In the genomic region with DNA sequence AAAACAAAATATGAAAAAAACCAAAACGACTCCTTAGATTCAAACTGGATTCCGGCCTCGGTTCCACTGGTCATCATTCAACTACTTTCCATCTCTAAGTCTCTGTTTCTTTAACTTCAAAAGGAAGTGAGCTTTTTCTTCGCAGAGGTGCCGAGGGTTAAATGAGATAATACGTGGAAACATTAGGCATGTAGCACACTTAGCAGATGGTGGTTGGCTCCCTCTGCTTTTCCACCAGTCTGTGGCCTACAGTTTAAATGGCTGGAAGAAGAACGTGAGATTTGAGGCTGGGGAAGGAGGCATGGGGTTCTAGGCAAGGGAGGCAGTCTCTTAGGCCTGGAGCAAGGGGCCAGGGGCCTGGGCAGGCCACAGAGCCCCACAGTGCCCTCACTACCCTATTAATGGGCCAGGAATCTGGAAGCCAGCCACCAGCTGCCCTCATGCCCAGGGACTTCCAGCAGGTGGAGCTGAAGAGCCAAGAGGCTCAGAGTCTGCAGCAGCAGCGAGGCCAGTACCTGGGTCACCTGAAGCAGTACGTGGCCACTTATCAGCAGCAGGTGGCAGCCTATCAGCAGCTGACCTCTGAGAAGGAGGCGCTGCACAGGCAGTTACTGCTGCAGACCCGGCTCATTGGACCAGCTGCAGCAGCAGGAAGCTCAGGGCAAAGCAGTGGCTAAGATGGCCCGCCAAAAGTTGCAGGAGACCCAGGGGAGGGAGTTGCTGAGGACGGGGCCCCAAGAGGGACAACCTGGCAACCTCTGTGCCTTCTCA, we compare ENCODE assay signal across 8 cellular contexts. TPM values are rescaled to one million over a fixed set of nuclear protein-coding genes. Genes with fewer than 3 reads are reported as not detected.
DNase-seq lines count a peak whose midpoint lies in the region; ATAC-seq, FAIRE-seq and TF ChIP-seq lines count a peak whose summit lies in the region.
"Not testable (repeated sequence)": the region's sequence is repeated elsewhere in the genome, so short reads cannot be mapped to it uniquely, and the experiment has no call there.

No MANE protein-coding gene starts in this region.

- H3K27me3 ChIP-seq in Peyer's patch, sigmoid colon, upper lobe of left lung: not testable (repeated sequence)

- TF ChIP-seq POLR2A in NB4 (IDR thresholded peaks at IDR 0.05; ENCODE audit: extremely low read depth, insufficient read length); sigmoid colon (IDR thresholded peaks at IDR 0.05): not testable (repeated sequence)
- TF ChIP-seq POLR2A in Peyer's patch (IDR thresholded peaks at IDR 0.05): peak; percentile 64 to 73
- peak in 1 of 4 donors; percentile 38 for TF ChIP-seq POLR2A in upper lobe of left lung (IDR thresholded peaks at IDR 0.05)

- not testable (repeated sequence) for TF ChIP-seq EP300 in sigmoid colon (IDR thresholded peaks at IDR 0.05); upper lobe of left lung (IDR thresholded peaks at IDR 0.05)

- 29 to 48% methylated on average over 13 of the region's 13 CpGs for WGBS in sigmoid colon, 2 donors
- 53 to 55% methylated on average over 10 to 12 of the region's 13 CpGs for WGBS in upper lobe of left lung, 2 donors

- FAIRE-seq in islet of Langerhans (lab: Jason Lieb, UNC): peak; percentile 17

- intact Hi-C loops in sigmoid colon (cut with DNase I): not testable (repeated sequence)

- not testable (repeated sequence) for H3K4me3 ChIP-seq in NB4 (ENCODE audit: low read depth, low read length); choroid plexus epithelial cell (ENCODE audit: low read depth, low read length); sigmoid colon; upper lobe of left lung
- H3K4me3 ChIP-seq in Peyer's patch: peak overlapping the region in 1 of 4 donors; percentile 41

- H3K4me1 ChIP-seq in Peyer's patch, sigmoid colon, upper lobe of left lung: not testable (repeated sequence)

- H3K36me3 ChIP-seq in Peyer's patch, sigmoid colon, upper lobe of left lung: not testable (repeated sequence)

- TF ChIP-seq CTCF in NB4 (IDR thresholded peaks at IDR 0.05; ENCODE audit: low read depth, low read length) (peak; percentile 93), Peyer's patch (IDR thresholded peaks at IDR 0.05) (peak; percentile 27 to 96 (median 88)), choroid plexus epithelial cell (conservative IDR thresholded peaks at IDR 0.05; ENCODE audit: low read depth, low read length) (peak; percentile 79), sigmoid colon (IDR thresholded peaks at IDR 0.05) (peak in 3 of 4 experiments; percentile 63 to 84 (median 82)), upper lobe of left lung (IDR thresholded peaks at IDR 0.05) (peak; percentile 73 to 89 (median 87))

- not testable (repeated sequence) for H3K9me3 ChIP-seq in Peyer's patch, sigmoid colon, upper lobe of left lung

- peak; percentile 65 to 91 for ATAC-seq in upper lobe of left lung (ENCODE audit: low FRiP score in 2 of 2)

- in situ Hi-C loops in G401 (cut with HindIII; ENCODE audit: low sequenced_read_pairs): not testable (repeated sequence)

- H3K27ac ChIP-seq in Peyer's patch (peak overlapping the region in 2 of 4 donors; percentile 32 to 48), upper lobe of left lung (peak overlapping the region in 2 of 4 donors; percentile 33 to 43)
- H3K27ac ChIP-seq in sigmoid colon: not testable (repeated sequence)

- DNase-seq in G401 (ENCODE audit: low spot score) (peak; percentile 62), NB4 (ENCODE audit: low read depth) (peak; percentile 74), Peyer's patch (peak; percentile 72 to 95 (median 92)), choroid plexus epithelial cell (ENCODE audit: low read depth) (peak; percentile 52), sigmoid colon (peak; percentile 80), upper lobe of left lung (peak; percentile 65 to 95)
- DNase-seq in activated CD8-positive, alpha-beta memory T cell treated with anti-CD3 and anti-CD28 coated beads for 4 hours (ENCODE audit: low read depth in 2 of 2): peak; percentile 25 to 32

RNA-seq across cellular contexts. Expression of a gene that starts 27.8 kb away (rescaled TPM):
- total RNA-seq in G401 (2014; rRNA removed; shearing (Covaris generic)): 105 and 114 TPM in 2 replicates
- 10 to 100 TPM; 33.5 to 48.7 (median 39.2) TPM for total RNA-seq in Peyer's patch
- 100 to 1,000 TPM in 3 of 4 donors, 10 to 100 TPM in 1; 81.2 to 139 (median 111) TPM for total RNA-seq in sigmoid colon
- polyA plus RNA-seq in sigmoid colon: 10 to 100 TPM; 43.2 to 66.7 (median 51.8) TPM
- total RNA-seq in upper lobe of left lung: 10 to 100 TPM; 35.6 to 74.2 (median 62.6) TPM

RNA-seq across cellular contexts. Expression of a gene that starts 43.9 kb away (rescaled TPM):
- not detected in 2 replicates for total RNA-seq in G401 (2014; rRNA removed; shearing (Covaris generic))
- total RNA-seq in Peyer's patch (not detected), sigmoid colon (not detected), upper lobe of left lung (under 1 TPM in 3 of 6 donors, not detected in 3; 0.39 to 0.89 (median 0.49) TPM)
- polyA plus RNA-seq in sigmoid colon: under 1 TPM in 1 of 3 donors, not detected in 2; 0.25 TPM

RNA-seq across cellular contexts. Expression of a gene that starts 58.9 kb away (rescaled TPM):
- 0.27 and 0.62 TPM in 2 replicates for total RNA-seq in G401 (2014; rRNA removed; shearing (Covaris generic))
- total RNA-seq in Peyer's patch (10 to 100 TPM in 1 of 4 donors, 1 to 10 TPM in 3; 4.0 to 11.7 (median 8.7) TPM), sigmoid colon (1 to 10 TPM; 1.5 to 4.3 (median 2.5) TPM), upper lobe of left lung (1 to 10 TPM in 5 of 6 donors, under 1 TPM in 1; 1.00 to 8.4 (median 3.4) TPM)
- polyA plus RNA-seq in sigmoid colon: 1 to 10 TPM; 1.4 to 4.0 (median 1.8) TPM

RNA-seq across cellular contexts. Expression of a gene that starts 59.2 kb away (rescaled TPM):
- total RNA-seq in G401 (2014; rRNA removed; shearing (Covaris generic)): 3.4 and 4.2 TPM in 2 replicates
- total RNA-seq in Peyer's patch (10 to 100 TPM in 3 of 4 donors, 1 to 10 TPM in 1; 8.3 to 24.0 (median 19.6) TPM), sigmoid colon (1 to 10 TPM; 3.0 to 7.5 (median 5.4) TPM), upper lobe of left lung (10 to 100 TPM in 3 of 6 donors, 1 to 10 TPM in 3; 7.2 to 27.2 (median 10.3) TPM)
- polyA plus RNA-seq in sigmoid colon: 10 to 100 TPM in 1 of 3 donors, 1 to 10 TPM in 2; 7.9 to 12.7 (median 9.0) TPM

RNA-seq across cellular contexts. Expression of a gene that starts 59.5 kb away (rescaled TPM):
- total RNA-seq in G401 (2014; rRNA removed; shearing (Covaris generic)): 82.0 and 83.7 TPM in 2 replicates
- total RNA-seq in Peyer's patch: 100 to 1,000 TPM in 3 of 4 donors, 10 to 100 TPM in 1; 71.0 to 166 (median 130) TPM
- total RNA-seq in sigmoid colon: 10 to 100 TPM; 18.6 to 35.7 (median 35.5) TPM
- 100 to 1,000 TPM; 283 to 436 (median 359) TPM for polyA plus RNA-seq in sigmoid colon
- total RNA-seq in upper lobe of left lung: 10 to 100 TPM; 40.9 to 89.6 (median 75.5) TPM

Comparison
In these comparisons a context has a peak if more than half of its experiments do, and no peak if none do; other contexts are left out.
1. DNase-seq: peak in every context shown above with its lines; median percentile 92 in Peyer's patch; 80 in sigmoid colon; 80 in upper lobe of left lung; 74 in NB4; 62 in G401; 52 in choroid plexus epithelial cell; 28 in activated CD8-positive, alpha-beta memory T cell treated with anti-CD3 and anti-CD28 coated beads for 4 hours.